ENCODE assay signal across 8 cellular contexts in the genomic region with DNA sequence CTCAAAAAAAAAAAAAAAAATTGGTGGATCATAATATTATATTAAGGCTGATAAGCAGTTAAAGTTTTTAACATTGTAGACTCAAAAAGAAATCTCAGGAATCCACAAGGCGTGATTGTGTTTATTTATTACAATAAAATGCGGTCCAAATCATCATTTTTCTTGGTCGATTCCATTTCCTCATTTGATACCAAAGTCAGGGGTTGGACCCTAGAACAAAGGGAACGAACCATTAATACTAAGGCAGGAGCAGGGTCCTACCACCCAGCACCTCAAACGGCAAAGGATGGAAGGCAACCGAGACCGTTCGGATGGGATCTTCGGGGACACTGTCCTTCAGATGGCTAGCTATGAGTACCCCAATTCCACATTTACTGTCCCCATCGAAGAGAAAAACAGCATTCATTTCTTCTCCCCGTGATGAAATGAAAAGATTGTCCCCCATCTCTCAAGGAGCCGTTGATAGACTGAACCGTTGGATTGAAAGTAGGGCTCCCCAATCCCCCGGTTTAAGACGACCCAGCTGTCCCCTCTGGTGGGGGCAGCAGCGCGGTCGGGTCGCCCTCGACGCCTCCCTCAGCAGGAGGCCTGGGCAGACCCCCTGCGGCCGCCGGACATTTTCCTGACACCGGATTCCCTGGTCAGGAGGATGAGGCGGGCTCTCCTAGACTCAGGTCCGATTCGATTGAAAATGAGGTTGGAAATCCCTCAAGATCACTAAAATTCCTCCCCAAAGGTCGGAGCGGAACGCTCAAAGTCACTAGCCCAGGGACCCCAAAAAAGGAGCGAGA. TPM values are rescaled to one million over a fixed set of nuclear protein-coding genes. Genes with fewer than 3 reads are reported as not detected.
A peak's percentile ranks its signal among the peaks of the same experiment; 100 is the strongest.
DNase-seq lines count a peak whose midpoint lies in the region; ATAC-seq and TF ChIP-seq lines count a peak whose summit lies in the region.

No MANE protein-coding gene starts in this region.

- no peaks in the 10 kb centered on the region for H3K36me3 ChIP-seq in esophagus squamous epithelium
- H3K36me3 ChIP-seq in osteoblast (ENCODE audit: insufficient read depth, low read length): no peaks in the 10 kb centered on the region

- CTCF ChIA-PET in activated naive CD4-positive, alpha-beta T cell treated with anti-CD3 and anti-CD28 coated beads for 36 hours (lab: Charles Lee): interaction anchor here (2.4 kb wide), 1 partner anchor 156 kb away, joined by 9 read pairs; no protein-coding TSS in a partner anchor
- CTCF ChIA-PET in T-cell (lab: Charles Lee): interaction anchor here in 1 of 2 donors (0.6 kb wide), 1 partner anchor 1379 kb away, joined by 5 read pairs; no protein-coding TSS in a partner anchor

- TF ChIP-seq POLR2A in esophagus squamous epithelium (IDR thresholded peaks at IDR 0.05): no peak

- no peaks in the 10 kb centered on the region for H3K9me3 Mint-ChIP-seq in activated naive CD4-positive, alpha-beta T cell treated with anti-CD3 and anti-CD28 coated beads for 36 hours
- H3K9me3 Mint-ChIP-seq in T-cell: no peaks in the 10 kb centered on the region

- WGBS in esophagus squamous epithelium, 2 donors: 46 to 47% methylated on average over 18 to 19 of the region's 32 CpGs

- H3K4me3 ChIP-seq in esophagus squamous epithelium: peak overlapping the region; percentile 40 to 83 (median 65)
- H3K4me3 ChIP-seq in osteoblast (ENCODE audit: insufficient read depth, low read length): peak overlapping the region; percentile 78

- H3K4me1 Mint-ChIP-seq in activated naive CD4-positive, alpha-beta T cell treated with anti-CD3 and anti-CD28 coated beads for 36 hours (ENCODE audit: low read depth): peaks cover 11% of the 10 kb centered on the region
- H3K4me1 Mint-ChIP-seq in T-cell: peaks cover 12 to 18% (median 15%) of the 10 kb centered on the region in 3 donors

- ATAC-seq in T-cell (replicated peaks in 1 of 4) (peak in 1 of 4 experiments; percentile 1), HG03342 (IDR thresholded peaks at IDR 0.05; ENCODE audit: unreplicated experiment) (no peak)

- H3K79me2 ChIP-seq in osteoblast (ENCODE audit: insufficient read depth, low read length): no peaks in the 10 kb centered on the region

- DNase-seq in activated naive CD4-positive, alpha-beta T cell treated with anti-CD3 and anti-CD28 coated beads for 36 hours: peak; percentile 21
- no peak for DNase-seq in activated naive CD4-positive, alpha-beta T cell (lab: John Stamatoyannopoulos, UW)
- DNase-seq in T-cell: peak in 3 of 34 experiments; percentile 0 to 1 (median 1)
- DNase-seq in esophagus squamous epithelium (lab: John Stamatoyannopoulos, UW): no peak
- peak; percentile 59 for DNase-seq in osteoblast (ENCODE audit: insufficient read length, low spot score, missing footprints)
- no peak for DNase-seq in LoVo (ENCODE audit: low spot score)
- no peak for DNase-seq in GF-D8 (lab: John Stamatoyannopoulos, UW)

- no peaks in the 10 kb centered on the region for H3K9me3 ChIP-seq in esophagus squamous epithelium
- H3K9me3 ChIP-seq in osteoblast (ENCODE audit: low read depth, low read length): no peaks in the 10 kb centered on the region

- H3K27me3 Mint-ChIP-seq in activated naive CD4-positive, alpha-beta T cell treated with anti-CD3 and anti-CD28 coated beads for 36 hours (ENCODE audit: low read depth): no peaks in the 10 kb centered on the region
- H3K27me3 Mint-ChIP-seq in T-cell: no peaks in the 10 kb centered on the region

- POLR2A ChIA-PET in T-cell (lab: Charles Lee): interaction anchor here in 1 of 2 donors (0.5 kb wide), 1 partner anchor 301 kb away, joined by 4 read pairs; no protein-coding TSS in a partner anchor

- intact Hi-C loops in activated naive CD4-positive, alpha-beta T cell treated with anti-CD3 and anti-CD28 coated beads for 36 hours (cut with micrococcal nuclease): no loop called here
- intact Hi-C loops in esophagus squamous epithelium (cut with DNase I): loop anchor here (10.0 kb wide), 1 partner anchor 515 kb away; a partner anchor contains a TSS

- H3K4me1 ChIP-seq in esophagus squamous epithelium: peaks cover 0 to 22% (median 13%) of the 10 kb centered on the region in 3 donors
- H3K4me1 ChIP-seq in osteoblast (ENCODE audit: insufficient read depth, low read length): peaks cover 17% of the 10 kb centered on the region

- H3K27ac ChIP-seq in esophagus squamous epithelium (peak overlapping the region; percentile 42 to 86 (median 72)), osteoblast (ENCODE audit: low read depth, low read length) (no peak overlapping the region)

- TF ChIP-seq CTCF in esophagus squamous epithelium (IDR thresholded peaks at IDR 0.05) (no peak), osteoblast (IDR thresholded peaks at IDR 0.05; ENCODE audit: extremely low read depth, low read depth, low read length) (no peak)

- H3K36me3 Mint-ChIP-seq in activated naive CD4-positive, alpha-beta T cell treated with anti-CD3 and anti-CD28 coated beads for 36 hours (ENCODE audit: low read depth): peaks cover 3% of the 10 kb centered on the region
- H3K36me3 Mint-ChIP-seq in T-cell: no peaks in the 10 kb centered on the region

- peak overlapping the region; percentile 95 for H3K27ac Mint-ChIP-seq in activated naive CD4-positive, alpha-beta T cell treated with anti-CD3 and anti-CD28 coated beads for 36 hours
- peak overlapping the region in 1 of 2 donors; percentile 74 for H3K27ac Mint-ChIP-seq in T-cell

- peak overlapping the region; percentile 89 for H3K4me2 ChIP-seq in osteoblast (ENCODE audit: insufficient read depth, low read length)

- peak overlapping the region; percentile 90 for H2AFZ ChIP-seq in osteoblast (ENCODE audit: low read length)

- H3K27me3 ChIP-seq in esophagus squamous epithelium: no peaks in the 10 kb centered on the region
- no peaks in the 10 kb centered on the region for H3K27me3 ChIP-seq in osteoblast (ENCODE audit: insufficient read depth, low read length)

- peak overlapping the region; percentile 81 for H3K4me3 Mint-ChIP-seq in activated naive CD4-positive, alpha-beta T cell treated with anti-CD3 and anti-CD28 coated beads for 36 hours
- peak overlapping the region; percentile 84 to 89 (median 88) for H3K4me3 Mint-ChIP-seq in T-cell

- no peaks in the 10 kb centered on the region for H4K20me1 ChIP-seq in osteoblast (ENCODE audit: insufficient read depth, low read length)

RNA-seq across cellular contexts. Expression of a gene that starts 0.6 kb away (rescaled TPM):
- 10 to 100 TPM; 13.0 to 16.3 TPM for total RNA-seq in activated naive CD4-positive, alpha-beta T cell treated with anti-CD3 and anti-CD28 coated beads for 36 hours
- total RNA-seq in T-cell: under 1 TPM in 4 of 5 donors, not detected in 1; 0.55 to 0.78 (median 0.68) TPM
- 1 to 10 TPM in 3 of 4 donors, not detected in 1; 1.1 to 7.2 (median 5.2) TPM for total RNA-seq in esophagus squamous epithelium
- 2.7 and 3.3 TPM in 2 replicates for total RNA-seq in osteoblast

Comparison
In these comparisons a context has a peak if more than half of its experiments do, and no peak if none do; other contexts are left out.
1. DNase-seq: peak in activated naive CD4-positive, alpha-beta T cell treated with anti-CD3 and anti-CD28 coated beads for 36 hours (single experiment) and osteoblast (single experiment); none in activated naive CD4-positive, alpha-beta T cell (0 of 4), esophagus squamous epithelium (single experiment), LoVo (single experiment) and GF-D8 (single experiment).